In the genomic region with DNA sequence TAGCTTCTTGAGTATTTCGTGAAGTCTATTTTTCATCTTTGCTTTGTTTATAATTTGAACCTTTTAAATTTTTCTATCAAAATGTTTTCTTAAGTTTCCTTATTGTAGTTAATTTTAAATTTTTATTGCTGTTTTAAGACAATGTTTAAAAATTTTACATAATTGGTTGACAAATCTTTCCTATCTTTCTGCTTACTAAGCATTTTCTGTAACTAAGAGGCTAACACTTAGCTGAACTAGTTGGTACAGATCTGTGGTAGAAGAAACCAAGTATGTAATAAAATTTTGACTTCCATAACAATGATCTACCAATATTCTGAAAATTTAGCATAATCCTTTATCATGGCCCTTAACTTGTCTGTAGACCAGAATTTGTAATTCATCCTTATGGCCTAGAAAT, we compare ENCODE assay signal across 31 cellular contexts.
"Had no signal": no experiment of that assay in that cellular context is flagged by ENCODE, and none has a peak within 500 bp of the region (broad histone marks: within the 10 kb centered on the region; RNA-seq: fewer than 3 reads in every experiment).

No MANE protein-coding gene starts in this region.

- H3K4me3 ChIP-seq: adrenal gland, ascending aorta, breast epithelium, cardiac muscle cell, coronary artery, dorsolateral prefrontal cortex, esophagus muscularis mucosa, gastrocnemius medialis, heart right ventricle had no signal

- H3K36me3 ChIP-seq: adrenal gland, ascending aorta, breast epithelium, cardiac muscle cell, esophagus muscularis mucosa, gastrocnemius medialis, heart right ventricle had no signal

- H3K27me3 ChIP-seq: adrenal gland, ascending aorta, breast epithelium, cardiac muscle cell, dorsolateral prefrontal cortex, esophagus muscularis mucosa, foreskin keratinocyte, gastrocnemius medialis, heart right ventricle had no signal

- H3K4me1 ChIP-seq: adrenal gland, ascending aorta, breast epithelium, esophagus muscularis mucosa, gastrocnemius medialis, heart right ventricle had no signal

- DNase-seq: activated CD4-positive, alpha-beta memory T cell treated with anti-CD3 and anti-CD28 coated beads for 36 hours; activated CD4-positive, alpha-beta T cell treated with anti-CD3 and anti-CD28 coated beads for 36 hours; activated CD4-positive, alpha-beta T cell treated with anti-CD3 and anti-CD28 coated beads, Interleukin-2, amount 10 ng/mL, durations not matched to agents 24 days and 14 days; activated CD4-positive, CD25-positive, alpha-beta regulatory T cell; activated CD4-positive, CD25-positive, alpha-beta regulatory T cell treated with anti-CD3 and anti-CD28 coated beads, Interleukin-2, amount 50 U/mL, for 72 hours; activated CD8-positive, alpha-beta memory T cell treated with anti-CD3 and anti-CD28 coated beads, Interleukin-2, amount 10 ng/mL, durations not matched to agents 7 days and 5 days; activated CD8-positive, alpha-beta memory T cell treated with anti-CD3 and anti-CD28 coated beads, Interleukin-2, amount 50 U/mL, for 4 hours; activated CD8-positive, alpha-beta T cell treated with anti-CD3 and anti-CD28 coated beads, Interleukin-2, amount 10 ng/mL, durations not matched to agents 7 days and 5 days; activated effector memory CD4-positive, alpha-beta T cell treated with anti-CD3 and anti-CD28 coated beads, Interleukin-2, amount 50 U/mL, for 16 hours; activated naive CD4-positive, alpha-beta T cell treated with anti-CD3 and anti-CD28 coated beads for 36 hours; activated naive CD8-positive, alpha-beta T cell treated with anti-CD3 and anti-CD28 coated beads for 36 hours; activated naive CD8-positive, alpha-beta T cell treated with anti-CD3 and anti-CD28 coated beads, Interleukin-2, amount 50 U/mL, for 24 hours; activated T-cell treated with anti-CD3 and anti-CD28 coated beads, Interleukin-2, amount 50 U/mL, for 1 hour; activated T-cell treated with anti-CD3 and anti-CD28 coated beads, Interleukin-2, amount 50 U/mL, for 48 hours; adrenal gland; amygdala; central memory CD4-positive, alpha-beta T cell; cerebellar nuclear complex; dorsolateral prefrontal cortex; effector memory CD4-positive, alpha-beta T cell; endodermal cell; erythroblast; foreskin keratinocyte; gastrocnemius medialis; heart right ventricle; T-helper 2 cell had no signal

- ATAC-seq: activated CD4-positive, alpha-beta T cell treated with anti-CD3 and anti-CD28 coated beads for 36 hours; activated CD8-positive, alpha-beta memory T cell treated with anti-CD3 and anti-CD28 coated beads, Interleukin-2, amount 10 ng/mL, durations not matched to agents 7 days and 5 days; activated CD8-positive, alpha-beta T cell treated with anti-CD3 and anti-CD28 coated beads, Interleukin-2, amount 10 ng/mL, durations not matched to agents 7 days and 5 days; activated naive CD8-positive, alpha-beta T cell treated with anti-CD3 and anti-CD28 coated beads, Interleukin-2, amount 50 U/mL, for 24 hours; foreskin keratinocyte; gastrocnemius medialis; heart right ventricle had no signal

- H3K27ac ChIP-seq: adrenal gland, ascending aorta, breast epithelium, cardiac muscle cell, coronary artery, dorsolateral prefrontal cortex, esophagus muscularis mucosa, foreskin keratinocyte, gastrocnemius medialis, heart right ventricle had no signal

- H3K9me3 ChIP-seq: adrenal gland, gastrocnemius medialis had no signal
